Comparison of ENCODE assay signal across 7 cellular contexts in the genomic region with DNA sequence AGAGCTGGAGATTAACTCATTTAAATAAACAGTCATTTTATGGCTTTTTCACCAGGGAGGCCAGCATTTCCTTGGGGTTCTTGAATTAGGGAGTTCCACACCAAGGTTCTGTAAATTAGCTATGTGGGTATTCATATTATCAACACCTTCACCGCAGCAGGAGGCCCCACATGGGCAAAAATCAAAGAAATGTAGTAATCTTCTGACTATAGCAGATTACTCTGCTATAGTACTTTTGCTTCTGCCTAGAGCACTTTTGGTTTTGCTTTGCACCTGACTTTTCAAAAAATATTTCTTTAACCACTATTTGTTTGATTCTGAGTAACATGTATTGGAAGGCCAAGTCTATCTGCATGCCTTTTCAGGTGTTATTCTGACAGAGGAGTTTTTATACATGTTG.
DNase-seq lines count a peak whose midpoint lies in the region; ATAC-seq, FAIRE-seq and TF ChIP-seq lines count a peak whose summit lies in the region.
"Not testable (repeated sequence)": the region's sequence is repeated elsewhere in the genome, so short reads cannot be mapped to it uniquely, and the experiment has no call there.

No MANE protein-coding gene starts in this region.

- ATAC-seq in GM18868 (IDR thresholded peaks at IDR 0.05; ENCODE audit: unreplicated experiment) (peak; percentile 58), HG02798 (IDR thresholded peaks at IDR 0.05; ENCODE audit: poor library complexity, unreplicated experiment) (peak; percentile 68), HG03280 (IDR thresholded peaks at IDR 0.05; ENCODE audit: unreplicated experiment) (peak; percentile 57)
- peak; percentile 37 to 71 for ATAC-seq in activated T-cell treated with anti-CD3 and anti-CD28 coated beads, Interleukin-2, amount 50 U/mL, for 72 hours (replicated peaks in 1 of 2)
- ATAC-seq in naive thymus-derived CD4-positive, alpha-beta T cell, result peak; percentile 48

- H3K27ac Mint-ChIP-seq in activated T-cell treated with anti-CD3 and anti-CD28 coated beads, Interleukin-2, amount 50 U/mL, for 72 hours; naive thymus-derived CD4-positive, alpha-beta T cell: not testable (repeated sequence)

- H3K36me3 Mint-ChIP-seq in activated T-cell treated with anti-CD3 and anti-CD28 coated beads, Interleukin-2, amount 50 U/mL, for 72 hours (ENCODE audit: insufficient read depth in 2 of 2); naive thymus-derived CD4-positive, alpha-beta T cell: not testable (repeated sequence)

- POLR2A ChIA-PET in naive thymus-derived CD4-positive, alpha-beta T cell (lab: Charles Lee), result not testable (repeated sequence)

- CTCF ChIA-PET in naive thymus-derived CD4-positive, alpha-beta T cell (lab: Charles Lee), result not testable (repeated sequence)

- not testable (repeated sequence) for H3K27me3 ChIP-seq in naive thymus-derived CD4-positive, alpha-beta T cell (ENCODE audit: control insufficient read depth in 2 of 2, insufficient read depth in 2 of 2, low read length in 2 of 2)

- not testable (repeated sequence) for H3K4me1 ChIP-seq in naive thymus-derived CD4-positive, alpha-beta T cell (ENCODE audit: control insufficient read depth in 2 of 2, insufficient read depth in 2 of 2, low read length in 2 of 2)

- not testable (repeated sequence) for H3K36me3 ChIP-seq in naive thymus-derived CD4-positive, alpha-beta T cell (ENCODE audit: control insufficient read depth in 2 of 3, insufficient read depth in 3 of 3, low read length in 3 of 3)

- FAIRE-seq in D721Med (lab: Jason Lieb, UNC), result peak; percentile 79

- not testable (repeated sequence) for H3K9me3 Mint-ChIP-seq in activated T-cell treated with anti-CD3 and anti-CD28 coated beads, Interleukin-2, amount 50 U/mL, for 72 hours; naive thymus-derived CD4-positive, alpha-beta T cell

- not testable (repeated sequence) for TF ChIP-seq CTCF in D721Med (IDR thresholded peaks at IDR 0.05; ENCODE audit: insufficient read depth, missing control alignments)

- not testable (repeated sequence) for H3K27me3 Mint-ChIP-seq in activated T-cell treated with anti-CD3 and anti-CD28 coated beads, Interleukin-2, amount 50 U/mL, for 72 hours (ENCODE audit: low read depth); naive thymus-derived CD4-positive, alpha-beta T cell

- not testable (repeated sequence) for H3K4me1 Mint-ChIP-seq in activated T-cell treated with anti-CD3 and anti-CD28 coated beads, Interleukin-2, amount 50 U/mL, for 72 hours (ENCODE audit: low read depth); naive thymus-derived CD4-positive, alpha-beta T cell

- not testable (repeated sequence) for H3K4me3 ChIP-seq in naive thymus-derived CD4-positive, alpha-beta T cell (ENCODE audit: low read length)

- H3K27ac ChIP-seq in naive thymus-derived CD4-positive, alpha-beta T cell (ENCODE audit: low read depth, low read length), result not testable (repeated sequence)

- not testable (repeated sequence) for H3K4me3 Mint-ChIP-seq in activated T-cell treated with anti-CD3 and anti-CD28 coated beads, Interleukin-2, amount 50 U/mL, for 72 hours; naive thymus-derived CD4-positive, alpha-beta T cell

- intact Hi-C loops in naive thymus-derived CD4-positive, alpha-beta T cell (cut with micrococcal nuclease), result not testable (repeated sequence)

- DNase-seq in D721Med (ENCODE audit: insufficient read length, low spot score); activated T-cell treated with anti-CD3 and anti-CD28 coated beads, Interleukin-2, amount 50 U/mL, for 72 hours; naive thymus-derived CD4-positive, alpha-beta T cell: not testable (repeated sequence)
- DNase-seq in OCI-M1 (lab: John Stamatoyannopoulos, UW), result peak; percentile 13

- H3K9me3 ChIP-seq in naive thymus-derived CD4-positive, alpha-beta T cell (ENCODE audit: control insufficient read depth in 2 of 3, low read length in 3 of 3), result not testable (repeated sequence)
